In genomic region chr21:31675332-31675731, GRCh38 we compare ENCODE assay signal across 2 cellular contexts.
A peak's percentile ranks its signal among the peaks of the same experiment; 100 is the strongest.
TF ChIP-seq lines count a peak whose summit lies in the region.

No MANE protein-coding gene starts in this region.

TF ChIP-seq in GM23338, 12 proteins besides CTCF, POLR2A, EP300 and RAD21:
- no peak for TF ChIP-seq NANOG (IDR thresholded peaks at IDR 0.05; ENCODE audit: borderline replicate concordance)
- TF ChIP-seq POLR2AphosphoS5 (IDR thresholded peaks at IDR 0.05; ENCODE audit: low read depth), result no peak
- TF ChIP-seq REST (IDR thresholded peaks at IDR 0.05; ENCODE audit: unreplicated experiment), result no peak
- no peak for TF ChIP-seq STAT1 (IDR thresholded peaks at IDR 0.05; ENCODE audit: unreplicated experiment)
- TF ChIP-seq CREB1 (CRISPR knock-in tag; IDR thresholded peaks at IDR 0.05; ENCODE audit: low read depth), result no peak
- no peak for TF ChIP-seq EZH2phosphoT487 (IDR thresholded peaks at IDR 0.05; ENCODE audit: unreplicated experiment)
- TF ChIP-seq ZNF331 (CRISPR knock-in tag; IDR thresholded peaks at IDR 0.05; ENCODE audit: low read depth), result no peak
- TF ChIP-seq ZNF114 (CRISPR knock-in tag; IDR thresholded peaks at IDR 0.05), result no peak
- TF ChIP-seq EZH2 (IDR thresholded peaks at IDR 0.05; ENCODE audit: low read depth, unreplicated experiment), result no peak
- TF ChIP-seq ZNF462 (CRISPR knock-in tag; IDR thresholded peaks at IDR 0.05), result no peak
- no peak for TF ChIP-seq ETS1 (IDR thresholded peaks at IDR 0.05)
- TF ChIP-seq JUNB (IDR thresholded peaks at IDR 0.05; ENCODE audit: unreplicated experiment), result no peak
TF ChIP-seq in GM23338: peak in this region for 0.

TF ChIP-seq in K562, 482 proteins besides CTCF, POLR2A, EP300 and RAD21:
- TF ChIP-seq ETV5 (CRISPR knock-in tag; IDR thresholded peaks at IDR 0.05; ENCODE audit: low read depth) (no peak), PBX2 (CRISPR knock-in tag; IDR thresholded peaks at IDR 0.05; ENCODE audit: low read depth) (no peak), PBX2 (tag; conservative IDR thresholded peaks at IDR 0.05; ENCODE audit: low read depth) (peak; percentile 76), MEIS2 (IDR thresholded peaks at IDR 0.05; ENCODE audit: partially characterized antibody) (peak; percentile 78), EGR1 (conservative IDR thresholded peaks at IDR 0.05) (no peak), PKNOX1 (IDR thresholded peaks at IDR 0.05) (0 out of 2 replicates have a peak, but pooled peaks have one; percentile 10)
